ENCODE assay signal across 1 cellular context in the genomic region with DNA sequence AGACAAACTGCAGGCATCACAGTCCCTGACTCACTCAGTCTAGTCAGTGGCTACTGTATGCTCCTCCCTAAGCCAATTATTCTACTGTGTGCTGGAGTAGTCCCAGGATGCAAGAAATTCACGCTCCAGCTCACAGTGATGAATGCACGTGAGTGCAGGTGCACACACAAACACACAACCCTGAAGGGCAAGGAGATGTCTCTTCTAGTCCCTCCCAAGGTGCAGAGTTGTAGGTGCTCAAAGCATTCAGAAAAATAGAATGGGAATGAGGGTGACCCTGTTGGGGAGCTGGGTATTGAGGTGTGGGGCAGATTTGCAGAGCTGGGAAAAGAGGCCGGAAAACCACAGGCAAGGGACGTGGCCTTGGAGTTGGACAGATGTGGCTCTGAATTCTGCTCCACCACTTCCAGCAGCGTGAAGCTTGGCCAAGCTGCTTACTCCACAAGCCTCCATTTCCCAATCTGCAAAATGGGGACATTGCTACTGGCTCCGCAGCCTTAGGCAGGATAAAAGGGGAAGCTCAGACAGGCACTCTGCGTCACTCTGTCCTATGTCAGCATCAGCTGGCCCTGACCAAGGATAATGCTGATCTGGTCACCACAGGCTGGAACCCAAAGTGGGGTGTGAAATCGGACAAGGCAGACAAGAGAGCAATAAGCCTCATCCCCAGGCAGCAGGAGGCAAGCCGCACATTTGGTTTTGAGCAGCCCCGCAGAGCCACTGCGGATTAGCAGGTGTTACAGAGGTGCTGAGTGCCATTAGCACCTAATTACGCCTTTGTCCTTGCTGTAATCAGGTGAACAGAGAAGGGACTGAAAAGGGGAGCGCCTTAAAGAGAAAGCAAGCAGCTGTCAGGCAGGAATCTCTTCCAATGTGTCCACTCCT.
TF ChIP-seq lines count a peak whose summit lies in the region.

No MANE protein-coding gene starts in this region.

TF ChIP-seq in WTC11, 78 proteins besides CTCF, POLR2A, EP300 and RAD21 (continued from another document):
- TF ChIP-seq AFF4 (CRISPR knock-in tag; IDR thresholded peaks at IDR 0.05; ENCODE audit: borderline replicate concordance) (no peak), GTF2I (CRISPR knock-in tag; conservative IDR thresholded peaks at IDR 0.05) (peak; percentile 61; the same call in 1 of the 2 replicates), CBFB (CRISPR knock-in tag; IDR thresholded peaks at IDR 0.05; ENCODE audit: low read depth) (no peak), NFYB (CRISPR knock-in tag; conservative IDR thresholded peaks at IDR 0.05; ENCODE audit: low read depth) (no peak), PRRX2 (CRISPR knock-in tag; IDR thresholded peaks at IDR 0.05) (no peak), USF2 (CRISPR knock-in tag; IDR thresholded peaks at IDR 0.05) (no peak)
- TF ChIP-seq, protein P1, sequence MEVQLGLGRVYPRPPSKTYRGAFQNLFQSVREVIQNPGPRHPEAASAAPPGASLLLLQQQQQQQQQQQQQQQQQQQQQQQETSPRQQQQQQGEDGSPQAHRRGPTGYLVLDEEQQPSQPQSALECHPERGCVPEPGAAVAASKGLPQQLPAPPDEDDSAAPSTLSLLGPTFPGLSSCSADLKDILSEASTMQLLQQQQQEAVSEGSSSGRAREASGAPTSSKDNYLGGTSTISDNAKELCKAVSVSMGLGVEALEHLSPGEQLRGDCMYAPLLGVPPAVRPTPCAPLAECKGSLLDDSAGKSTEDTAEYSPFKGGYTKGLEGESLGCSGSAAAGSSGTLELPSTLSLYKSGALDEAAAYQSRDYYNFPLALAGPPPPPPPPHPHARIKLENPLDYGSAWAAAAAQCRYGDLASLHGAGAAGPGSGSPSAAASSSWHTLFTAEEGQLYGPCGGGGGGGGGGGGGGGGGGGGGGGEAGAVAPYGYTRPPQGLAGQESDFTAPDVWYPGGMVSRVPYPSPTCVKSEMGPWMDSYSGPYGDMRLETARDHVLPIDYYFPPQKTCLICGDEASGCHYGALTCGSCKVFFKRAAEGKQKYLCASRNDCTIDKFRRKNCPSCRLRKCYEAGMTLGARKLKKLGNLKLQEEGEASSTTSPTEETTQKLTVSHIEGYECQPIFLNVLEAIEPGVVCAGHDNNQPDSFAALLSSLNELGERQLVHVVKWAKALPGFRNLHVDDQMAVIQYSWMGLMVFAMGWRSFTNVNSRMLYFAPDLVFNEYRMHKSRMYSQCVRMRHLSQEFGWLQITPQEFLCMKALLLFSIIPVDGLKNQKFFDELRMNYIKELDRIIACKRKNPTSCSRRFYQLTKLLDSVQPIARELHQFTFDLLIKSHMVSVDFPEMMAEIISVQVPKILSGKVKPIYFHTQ (CRISPR knock-in tag; IDR thresholded peaks at IDR 0.05): no peak
